In genomic region chr2:3959372-3959771, GRCh38 we compare ENCODE assay signal across 8 cellular contexts.
A peak's percentile ranks its signal among the peaks of the same experiment; 100 is the strongest.
DNase-seq lines count a peak whose midpoint lies in the region; ATAC-seq and TF ChIP-seq lines count a peak whose summit lies in the region.

No MANE protein-coding gene starts in this region.

- CTCF ChIA-PET in CD8-positive, alpha-beta T cell (lab: Charles Lee), result interaction anchor here (1.1 kb wide), 1 partner anchor 9 kb away, joined by 4 read pairs; no protein-coding TSS in a partner anchor

- ATAC-seq in CD8-positive, alpha-beta T cell, result no peak
- ATAC-seq in HG02571 (IDR thresholded peaks at IDR 0.05; ENCODE audit: unreplicated experiment), result no peak

- H3K4me2 ChIP-seq in neural progenitor cell, result no peak overlapping the region

- H3K27me3 ChIP-seq in CD8-positive, alpha-beta T cell (ENCODE audit: insufficient read depth, low read length), result no peaks in the 10 kb centered on the region
- H3K27me3 ChIP-seq in H7 (ENCODE audit: control insufficient read depth, insufficient read depth, low read length) (no peaks in the 10 kb centered on the region), neural progenitor cell (no peaks in the 10 kb centered on the region)

- no peak overlapping the region for H3K27ac ChIP-seq in CD8-positive, alpha-beta T cell (ENCODE audit: low read depth, low read length)
- H3K27ac ChIP-seq in neural progenitor cell, result no peak overlapping the region

- no peaks in the 10 kb centered on the region for H3K4me1 Mint-ChIP-seq in CD8-positive, alpha-beta T cell (ENCODE audit: low read depth)
- H3K4me1 Mint-ChIP-seq in neural progenitor cell, result peaks cover 30% of the 10 kb centered on the region

- H3K27me3 Mint-ChIP-seq in CD8-positive, alpha-beta T cell (ENCODE audit: low read depth), result no peaks in the 10 kb centered on the region
- H3K27me3 Mint-ChIP-seq in neural progenitor cell (ENCODE audit: insufficient read depth, low read depth), result peaks cover 12% of the 10 kb centered on the region

- no peaks in the 10 kb centered on the region for H3K9me3 Mint-ChIP-seq in CD8-positive, alpha-beta T cell
- H3K9me3 Mint-ChIP-seq in neural progenitor cell, result peaks cover 8% of the 10 kb centered on the region

- intact Hi-C loops in CD8-positive, alpha-beta T cell (cut with DNase I, micrococcal nuclease), result no loop called here

- H3K79me2 ChIP-seq in neural progenitor cell (ENCODE audit: low read depth), result no peaks in the 10 kb centered on the region

- H3K4me1 ChIP-seq in CD8-positive, alpha-beta T cell (ENCODE audit: insufficient read depth, low read length), result no peaks in the 10 kb centered on the region
- peaks cover 12% of the 10 kb centered on the region for H3K4me1 ChIP-seq in neural progenitor cell

- no peak overlapping the region for H2AFZ ChIP-seq in neural progenitor cell (replicated peaks)

- H3F3A ChIP-seq in neural progenitor cell (ENCODE audit: low read depth), result peaks cover 7% of the 10 kb centered on the region

- no peak overlapping the region for H3K4me3 ChIP-seq in CD8-positive, alpha-beta T cell (ENCODE audit: low read depth, low read length)
- H3K4me3 ChIP-seq in H7 (ENCODE audit: insufficient read depth, low read depth, low read length), result no peak overlapping the region
- H3K4me3 ChIP-seq in neural progenitor cell, result no peak overlapping the region

- no peak overlapping the region for H3K4me3 Mint-ChIP-seq in CD8-positive, alpha-beta T cell
- H3K4me3 Mint-ChIP-seq in neural progenitor cell, result no peak overlapping the region

- no peaks in the 10 kb centered on the region for H4K20me1 ChIP-seq in neural progenitor cell (ENCODE audit: low read depth)

- no peak overlapping the region for H3K9ac ChIP-seq in neural progenitor cell

- peak; percentile 14 for TF ChIP-seq CTCF in CD8-positive, alpha-beta T cell (IDR thresholded peaks at IDR 0.05)
- peak; percentile 79 for TF ChIP-seq CTCF in neural progenitor cell (IDR thresholded peaks at IDR 0.05)

- POLR2A ChIA-PET in CD8-positive, alpha-beta T cell (lab: Charles Lee), result no interaction called here

- no peak for DNase-seq in CD8-positive, alpha-beta T cell
- peak; percentile 73 for DNase-seq in H7
- DNase-seq in NCI-H510A treated with DMSO at 0.1 percent for 48 hours (lab: John Stamatoyannopoulos, UW), result peak; percentile 66
- peak; percentile 49 for DNase-seq in dermis blood vessel endothelial cell
- DNase-seq in neural progenitor cell (ENCODE audit: low spot score), result peak; percentile 60
- no peak for DNase-seq in NCI-H1048 (lab: John Stamatoyannopoulos, UW)
- DNase-seq in stimulated activated CD4-positive, alpha-beta T cell treated with anti-CD3 and anti-CD28 coated beads, Interleukin-4, amount 100 ng/mL, for 1 hour, result no peak

- H3K36me3 ChIP-seq in CD8-positive, alpha-beta T cell (ENCODE audit: insufficient read depth, low read length), result no peaks in the 10 kb centered on the region
- H3K36me3 ChIP-seq in H7 (replicated peaks; ENCODE audit: control insufficient read depth, insufficient read depth, low read length) (no peaks in the 10 kb centered on the region), neural progenitor cell (no peaks in the 10 kb centered on the region)

- H3K9me3 ChIP-seq in CD8-positive, alpha-beta T cell (ENCODE audit: low read length), result no peaks in the 10 kb centered on the region
- H3K9me3 ChIP-seq in neural progenitor cell (ENCODE audit: low read depth), result no peaks in the 10 kb centered on the region

- no peaks in the 10 kb centered on the region for H3K36me3 Mint-ChIP-seq in CD8-positive, alpha-beta T cell
- H3K36me3 Mint-ChIP-seq in neural progenitor cell, result peaks cover 1% of the 10 kb centered on the region

- H3K27ac Mint-ChIP-seq in CD8-positive, alpha-beta T cell, result no peak overlapping the region
- no peak overlapping the region for H3K27ac Mint-ChIP-seq in neural progenitor cell

Comparison
In these comparisons a context has a peak if more than half of its experiments do, and no peak if none do; other contexts are left out.
1. DNase-seq: peak in H7 (single experiment), NCI-H510A treated with DMSO at 0.1 percent for 48 hours (single experiment), dermis blood vessel endothelial cell (single experiment) and neural progenitor cell (single experiment); none in CD8-positive, alpha-beta T cell (0 of 7), NCI-H1048 (single experiment) and stimulated activated CD4-positive, alpha-beta T cell treated with anti-CD3 and anti-CD28 coated beads, Interleukin-4, amount 100 ng/mL, for 1 hour (single experiment).